ENCODE assay signal across 1 cellular context in the genomic region with DNA sequence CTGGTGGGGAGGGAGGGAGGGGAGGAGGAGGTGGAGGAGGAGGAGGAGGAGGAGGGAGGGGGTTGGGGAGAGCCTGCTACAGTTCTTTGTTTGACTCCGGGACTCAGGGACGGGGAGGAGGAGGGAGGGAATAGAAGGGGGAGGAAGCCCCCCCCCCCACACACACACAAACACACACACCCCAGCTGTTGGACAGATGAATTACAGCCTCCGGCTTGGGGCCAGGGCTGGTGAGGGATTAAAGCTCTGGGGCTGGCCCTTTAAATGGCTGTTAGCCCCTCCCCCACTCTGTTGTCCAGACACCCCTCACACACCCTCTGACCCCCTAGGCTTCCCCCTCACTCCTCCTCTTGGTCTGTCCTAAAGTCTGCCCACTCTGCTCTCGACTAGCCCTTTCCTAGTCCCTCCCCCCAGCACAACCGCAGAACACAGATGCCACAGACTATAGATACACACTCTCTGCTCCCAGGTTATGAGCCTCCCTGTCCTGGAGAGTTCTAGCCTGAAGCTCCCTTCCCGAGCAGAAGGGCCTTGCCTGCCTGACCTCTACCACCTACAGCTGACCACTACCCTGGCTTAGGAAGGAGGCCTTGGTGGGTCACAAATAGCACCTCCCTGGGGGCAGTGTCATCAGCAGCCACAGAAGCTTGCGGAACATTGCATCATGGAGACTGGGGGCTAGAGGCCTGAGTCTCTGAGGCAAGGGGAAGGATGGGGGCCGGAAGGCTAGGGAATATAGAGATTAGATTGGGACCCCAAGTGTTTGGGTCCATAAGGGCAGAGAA.
TF ChIP-seq lines count a peak whose summit lies in the region.

No MANE protein-coding gene starts in this region.

TF ChIP-seq in H1, 55 proteins besides CTCF, POLR2A, EP300 and RAD21:
- TF ChIP-seq SIN3A (conservative IDR thresholded peaks at IDR 0.05 in 1 of 2, IDR thresholded peaks at IDR 0.05 in 1 of 2; ENCODE audit: low read depth in 1 of 2, low read length in 2 of 2) = peak in 1 of 2 experiments; percentile 46; a peak in 1 of 4 replicates
- peak; percentile 41 for TF ChIP-seq RNF2 (IDR thresholded peaks at IDR 0.05; ENCODE audit: borderline replicate concordance, low read depth, low read length, missing control alignments, poor library complexity, severe bottlenecking)
- TF ChIP-seq GABPA (IDR thresholded peaks at IDR 0.05; ENCODE audit: borderline replicate concordance, insufficient read depth, low read length) = no peak
- TF ChIP-seq, protein P1, sequence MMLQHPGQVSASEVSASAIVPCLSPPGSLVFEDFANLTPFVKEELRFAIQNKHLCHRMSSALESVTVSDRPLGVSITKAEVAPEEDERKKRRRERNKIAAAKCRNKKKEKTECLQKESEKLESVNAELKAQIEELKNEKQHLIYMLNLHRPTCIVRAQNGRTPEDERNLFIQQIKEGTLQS (IDR thresholded peaks at IDR 0.05; ENCODE audit: insufficient read depth, low read depth, low read length) = no peak
- no peak for TF ChIP-seq HDAC2 (IDR thresholded peaks at IDR 0.05; ENCODE audit: borderline replicate concordance in 1 of 2, low read depth in 2 of 2, low read length in 2 of 2)
- no peak for TF ChIP-seq SAP30 (IDR thresholded peaks at IDR 0.05; ENCODE audit: insufficient read depth, insufficient replicate concordance, low read length)
- TF ChIP-seq SP1 (IDR thresholded peaks at IDR 0.05; ENCODE audit: low read depth, low read length) = peak; percentile 50; the same call in 1 of the 2 replicates
- no peak for TF ChIP-seq JUND (IDR thresholded peaks at IDR 0.05; ENCODE audit: low read length)
- no peak for TF ChIP-seq NANOG (IDR thresholded peaks at IDR 0.05; ENCODE audit: insufficient read depth, low read depth, low read length, poor library complexity, severe bottlenecking)
- no peak for TF ChIP-seq HDAC6 (IDR thresholded peaks at IDR 0.05; ENCODE audit: low read depth, low read length)
- TF ChIP-seq CEBPB (IDR thresholded peaks at IDR 0.05; ENCODE audit: low read depth, low read length) = 0 out of 2 replicates have a peak, but pooled peaks have one; percentile 39
- TF ChIP-seq TAF7 (optimal IDR thresholded peaks at IDR 0.05; ENCODE audit: borderline replicate concordance, low read depth, low read length) = no peak
